In the genomic region with DNA sequence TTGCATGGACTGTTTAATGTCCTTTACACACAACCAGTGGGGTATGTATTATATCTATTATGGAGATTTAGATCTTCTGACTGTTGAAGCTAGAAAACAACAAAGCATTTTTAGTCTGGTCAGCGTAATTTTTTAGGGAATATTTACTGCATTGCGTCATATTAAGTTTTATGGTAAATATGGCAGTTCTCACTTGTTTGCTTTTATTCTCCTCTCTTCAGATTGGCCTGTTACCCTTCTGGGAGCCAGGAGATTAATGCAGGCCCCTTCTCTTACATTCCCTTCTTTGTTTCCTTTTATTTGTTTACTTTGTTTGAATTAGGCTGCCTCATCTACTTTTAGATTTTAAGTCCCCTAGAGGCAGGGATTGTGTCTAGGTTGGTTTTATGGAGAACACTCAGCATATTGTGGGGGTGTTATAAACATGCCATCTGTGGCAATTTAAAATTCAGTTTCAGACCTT, we compare ENCODE assay signal across 20 cellular contexts. TPM values are rescaled to one million over a fixed set of nuclear protein-coding genes. Genes with fewer than 3 reads are reported as not detected.
DNase-seq lines count a peak whose midpoint lies in the region; ATAC-seq, FAIRE-seq and TF ChIP-seq lines count a peak whose summit lies in the region.
"Had no signal": no experiment of that assay in that cellular context is flagged by ENCODE, and none has a peak within 500 bp of the region (broad histone marks: within the 10 kb centered on the region; RNA-seq: fewer than 3 reads in every experiment).

No MANE protein-coding gene starts in this region.

- H3K9me3 ChIP-seq in HUES64 (ENCODE audit: insufficient read depth, low read depth, low read length) (no peaks in the 10 kb centered on the region), K562 (replicated peaks; ENCODE audit: control insufficient read depth, insufficient read depth, low read depth, low read length) (no peaks in the 10 kb centered on the region), T-helper 17 cell (ENCODE audit: control insufficient read depth, low read length, poor library complexity, severe bottlenecking) (no peaks in the 10 kb centered on the region)
- H3K9me3 ChIP-seq: upper lobe of right lung had no signal

- H3K9me1 ChIP-seq in K562 (ENCODE audit: control insufficient read depth, insufficient read depth, low read length) = no peaks in the 10 kb centered on the region

- TF ChIP-seq CTCF in GM23338 (conservative IDR thresholded peaks at IDR 0.05; ENCODE audit: low read depth in 2 of 2) (no peak), K562 (IDR thresholded peaks at IDR 0.05 in 2 of 3, conservative IDR thresholded peaks at IDR 0.05 in 1 of 3; ENCODE audit: insufficient read depth in 2 of 3, low read depth in 1 of 3, low read length in 3 of 3) (no peak)

- H3K27me3 Mint-ChIP-seq in GM23338 (ENCODE audit: insufficient read depth, low read depth, poor library complexity) = no peaks in the 10 kb centered on the region
- no peaks in the 10 kb centered on the region for H3K27me3 Mint-ChIP-seq in naive B cell
- no peaks in the 10 kb centered on the region for H3K27me3 Mint-ChIP-seq in T-helper 17 cell
- H3K27me3 Mint-ChIP-seq: activated CD8-positive, alpha-beta memory T cell treated with anti-CD3 and anti-CD28 coated beads, Interleukin-2, amount 10 ng/mL, durations not matched to agents 7 days and 5 days; activated naive CD8-positive, alpha-beta T cell; activated T-helper 17 cell treated with anti-CD3 and anti-CD28 coated beads, Interleukin-2, amount 50 U/mL, for 72 hours had no signal

- peak; percentile 21 for DNase-seq in GM23338 (ENCODE audit: low spot score)
- DNase-seq in K562 (ENCODE audit: extremely low read depth in 1 of 4, low spot score in 3 of 4) = no peak
- DNase-seq in naive B cell = no peak
- no peak for DNase-seq in GF-D8 (lab: John Stamatoyannopoulos, UW)
- DNase-seq in T-helper 17 cell = no peak
- DNase-seq in NCI-H1105 treated with DMSO at 0.1 percent for 48 hours (lab: John Stamatoyannopoulos, UW) = no peak
- DNase-seq: activated CD4-positive, alpha-beta T cell treated with anti-CD3 and anti-CD28 coated beads for 48 hours; activated CD8-positive, alpha-beta memory T cell treated with anti-CD3 and anti-CD28 coated beads, Interleukin-2, amount 10 ng/mL, durations not matched to agents 7 days and 5 days; effector memory CD4-positive, alpha-beta T cell; left ventricle myocardium superior; NCI-H1436 treated with DMSO at 0.1 percent for 48 hours; NCI-H2227 treated with DMSO at 0.1 percent for 48 hours; occipital lobe; stimulated activated CD4-positive, alpha-beta T cell treated with anti-CD3 and anti-CD28 coated beads, Interleukin-4, amount 100 ng/mL, for 4 hours; upper lobe of right lung had no signal

- no peak for TF ChIP-seq POLR2A in K562 (conservative IDR thresholded peaks at IDR 0.05)

- H3K4me3 ChIP-seq in GM23338 (0 out of 2 replicates have a peak overlapping the region, but pooled peaks have one; percentile 14), HUES64 (ENCODE audit: low read length) (no peak overlapping the region), K562 (no peak overlapping the region)
- H3K4me3 ChIP-seq: upper lobe of right lung had no signal

- BruUV-seq in K562 (replicated peaks; lab: Mats Ljungman, UMichigan) = no TSS peak

- H2AFZ ChIP-seq in GM23338 = no peak overlapping the region
- no peak overlapping the region for H2AFZ ChIP-seq in K562 (ENCODE audit: low read depth, low read length)

- in situ Hi-C loops in K562 (cut with MboI) = no loop called here

- no peak for TF ChIP-seq RAD21 in K562 (CRISPR knock-in tag; conservative IDR thresholded peaks at IDR 0.05 in 1 of 2, IDR thresholded peaks at IDR 0.05 in 1 of 2)

- POLR2A ChIA-PET in K562 (lab: Yijun Ruan, JAX) = interaction anchor here (0.9 to 2.0 kb wide), 3 partner anchors 10 to 13 kb away, joined by 3 to 9 read pairs (median 4); a partner anchor contains a TSS

- H3K4me1 ChIP-seq in GM23338 (ENCODE audit: insufficient read depth) (peaks cover 31% of the 10 kb centered on the region), HUES64 (ENCODE audit: insufficient read depth, low read length) (peaks cover 23% of the 10 kb centered on the region), K562 (replicated peaks in 1 of 2; ENCODE audit: control insufficient read depth in 2 of 2, insufficient read depth in 2 of 2, low read length in 2 of 2) (peaks cover 0 to 5% of the 10 kb centered on the region in 2 experiments; a peak in 2 of 5 replicates)
- H3K4me1 ChIP-seq: upper lobe of right lung had no signal

- H3K27me3 ChIP-seq in GM23338 (ENCODE audit: insufficient read depth) (no peaks in the 10 kb centered on the region), HUES64 (ENCODE audit: insufficient read depth, low read length) (no peaks in the 10 kb centered on the region), K562 (ENCODE audit: control insufficient read depth in 2 of 2, insufficient read depth in 2 of 2, low read length in 2 of 2) (no peaks in the 10 kb centered on the region)
- H3K27me3 ChIP-seq: upper lobe of right lung had no signal

- no peaks in the 10 kb centered on the region for H3K36me3 ChIP-seq in GM23338 (ENCODE audit: insufficient read depth)
- H3K36me3 ChIP-seq in HUES64 (ENCODE audit: insufficient read depth, low read length) = no peaks in the 10 kb centered on the region; the same call in 1 of the 2 replicates
- H3K36me3 ChIP-seq in K562 (ENCODE audit: control insufficient read depth, insufficient read depth, low read length) = no peaks in the 10 kb centered on the region; the same call in 2 of the 3 replicates
- H3K36me3 ChIP-seq: upper lobe of right lung had no signal

- no peaks in the 10 kb centered on the region for H3K9me3 Mint-ChIP-seq in GM23338
- H3K9me3 Mint-ChIP-seq in naive B cell = no peaks in the 10 kb centered on the region
- H3K9me3 Mint-ChIP-seq: activated T-helper 17 cell treated with anti-CD3 and anti-CD28 coated beads, Interleukin-2, amount 50 U/mL, for 72 hours had no signal

- H3F3A ChIP-seq in GM23338 (replicated peaks; ENCODE audit: low read depth) = no peaks in the 10 kb centered on the region

- intact Hi-C loops in K562 (cut with micrococcal nuclease) = no loop called here

- peak overlapping the region; percentile 2; the same call in 1 of the 3 replicates for H3K4me3 Mint-ChIP-seq in GM23338
- peak overlapping the region in 2 of 8 donors; percentile 17 to 58 for H3K4me3 Mint-ChIP-seq in naive B cell
- H3K4me3 Mint-ChIP-seq in T-helper 17 cell = no peak overlapping the region
- H3K4me3 Mint-ChIP-seq: activated CD8-positive, alpha-beta memory T cell treated with anti-CD3 and anti-CD28 coated beads, Interleukin-2, amount 10 ng/mL, durations not matched to agents 7 days and 5 days; activated naive CD8-positive, alpha-beta T cell; activated T-helper 17 cell treated with anti-CD3 and anti-CD28 coated beads, Interleukin-2, amount 50 U/mL, for 72 hours had no signal

- CTCF ChIA-PET in K562 (lab: Yijun Ruan, JAX; ENCODE audit: low intra/inter-chr PET ratio) = no interaction called here

- H3K9me2 ChIP-seq in GM23338 (ENCODE audit: insufficient read depth) = no peaks in the 10 kb centered on the region

- H4K20me1 ChIP-seq in GM23338 (replicated peaks; ENCODE audit: insufficient read depth) = peaks cover 2% of the 10 kb centered on the region; the same call in 1 of the 2 replicates
- no peaks in the 10 kb centered on the region for H4K20me1 ChIP-seq in K562 (replicated peaks; ENCODE audit: control insufficient read depth, insufficient read depth, low read length)

- H3K4me1 Mint-ChIP-seq in GM23338 = peaks cover 33% of the 10 kb centered on the region
- H3K4me1 Mint-ChIP-seq in naive B cell = peaks cover 56 to 72% (median 61%) of the 10 kb centered on the region in 3 donors
- peaks cover 32% of the 10 kb centered on the region for H3K4me1 Mint-ChIP-seq in T-helper 17 cell
- H3K4me1 Mint-ChIP-seq: activated CD8-positive, alpha-beta memory T cell treated with anti-CD3 and anti-CD28 coated beads, Interleukin-2, amount 10 ng/mL, durations not matched to agents 7 days and 5 days had no signal

- TF ChIP-seq EP300 in K562 (IDR thresholded peaks at IDR 0.05; ENCODE audit: low read length) = no peak

- 0 out of 3 replicates have a peak, but pooled peaks have one; percentile 31 for ATAC-seq in GM23338
- no peak for ATAC-seq in K562
- ATAC-seq in naive B cell (ENCODE audit: low read depth in 2 of 2) = no peak
- no peak for ATAC-seq in T-helper 17 cell
- ATAC-seq: activated CD8-positive, alpha-beta memory T cell treated with anti-CD3 and anti-CD28 coated beads, Interleukin-2, amount 10 ng/mL, durations not matched to agents 7 days and 5 days; activated T-helper 17 cell treated with anti-CD3 and anti-CD28 coated beads, Interleukin-2, amount 50 U/mL, for 72 hours; HCT116; left ventricle myocardium superior; upper lobe of right lung had no signal

- H3K36me3 Mint-ChIP-seq in GM23338 (ENCODE audit: low read depth) (peaks cover 5% of the 10 kb centered on the region; the same call in 1 of the 3 replicates), naive B cell (peaks cover 0 to 6% of the 10 kb centered on the region in 2 donors), T-helper 17 cell (ENCODE audit: low read depth) (peaks cover 5% of the 10 kb centered on the region)

- H3K9ac ChIP-seq in HUES64 (ENCODE audit: low read depth, low read length) (no peak overlapping the region), K562 (ENCODE audit: insufficient read depth in 1 of 2, low read depth in 2 of 2, low read length in 2 of 2) (no peak overlapping the region)

- H3K4me2 ChIP-seq in GM23338 = peak overlapping the region; percentile 56
- H3K4me2 ChIP-seq in K562 (ENCODE audit: insufficient read depth, low read length) = no peak overlapping the region

- peaks cover 87% of the 10 kb centered on the region for H3K79me2 ChIP-seq in GM23338 (replicated peaks; ENCODE audit: insufficient read depth)
- H3K79me2 ChIP-seq in K562 (ENCODE audit: control insufficient read depth, insufficient read depth, low read length) = peaks cover 26% of the 10 kb centered on the region

- FAIRE-seq in K562 (lab: Jason Lieb, UNC) = no peak
- FAIRE-seq: GM18507 had no signal

- 100% methylated on average over 2 of the region's 2 CpGs for WGBS in HUES64
- 88% methylated on average over 2 of the region's 2 CpGs for WGBS in K562 (ENCODE audit: insufficient coverage, low coverage, missing lambda C conversion rate)

- H3K27ac ChIP-seq in GM23338 (ENCODE audit: low read depth) (peak overlapping the region; percentile 35; the same call in 1 of the 2 replicates), HUES64 (ENCODE audit: low read depth, low read length) (peak overlapping the region; percentile 48; the same call in 1 of the 2 replicates), K562 (ENCODE audit: extremely low read depth, low read depth, low read length) (no peak overlapping the region)
- H3K27ac ChIP-seq: upper lobe of right lung had no signal

- H3K27ac Mint-ChIP-seq in GM23338 (peak overlapping the region; percentile 84), naive B cell (peak overlapping the region; percentile 10 to 95 (median 82)), T-helper 17 cell (no peak overlapping the region)
- H3K27ac Mint-ChIP-seq: activated CD8-positive, alpha-beta memory T cell treated with anti-CD3 and anti-CD28 coated beads, Interleukin-2, amount 10 ng/mL, durations not matched to agents 7 days and 5 days; activated naive CD8-positive, alpha-beta T cell; activated T-helper 17 cell treated with anti-CD3 and anti-CD28 coated beads, Interleukin-2, amount 50 U/mL, for 72 hours had no signal

RNA-seq across cellular contexts. Expression of a gene that starts 13.8 kb away (rescaled TPM):
- total RNA-seq in GM23338 (2014; rRNA removed; shearing (Covaris generic)) = 39.5 and 43.3 TPM in 2 replicates
- polyA plus RNA-seq in GM23338 (2016; fragmentation: Nextera tagmentation; extraction: Ambion mirVana) (55.5 and 64.9 TPM in 2 replicates), K562 (2011; rRNA removed) (18.9 and 24.4 TPM in 2 replicates), K562 (2014; fragmentation: Illumina TruSeq; extraction: Trizol) (9.9 and 13.5 TPM in 2 replicates), K562 (2014; fragmentation: Nextera tagmentation; extraction: Ambion mirVana) (1 to 10 TPM; 4.1 to 6.4 TPM), K562 (2014; rRNA removed) (7.9 and 9.0 TPM in 2 replicates), naive B cell (ENCODE audit: low read depth in 6 of 6) (10 to 100 TPM; 29.5 to 44.0 (median 35.4) TPM)
- polyA plus RNA-seq in HUES64 (2013, experiment 1 of 2) = 31.0 TPM
- polyA plus RNA-seq in HUES64 (2013, experiment 2 of 2) = 34.7 TPM
- 4.9 and 17.0 TPM in 2 replicates for total RNA-seq in K562 (2011; cell fraction: chromatin; rRNA removed; ENCODE audit: low replicate concordance)
- 2.5 and 3.4 TPM in 2 replicates for total RNA-seq in K562 (2011; cell fraction: nucleolus; rRNA removed)
- total RNA-seq in K562 (2011; cell fraction: nucleoplasm; rRNA removed) = 7.3 and 15.3 TPM in 2 replicates
- total RNA-seq in K562 (2014; rRNA removed) (5.3 and 6.2 TPM in 2 replicates), K562 (2014; rRNA removed; fragmentation: Illumina TruSeq; extraction: Trizol) (15.8 and 18.3 TPM in 2 replicates), K562 (2015; rRNA removed; fragmentation: Illumina TruSeq; extraction: Trizol) (16.6 and 17.8 TPM in 2 replicates), K562 (2021) (12.3 and 13.8 TPM in 2 replicates), T-helper 17 cell (10 to 100 TPM; 10.5 to 14.6 TPM)
- 6.4 and 9.1 TPM in 2 replicates for polyA plus RNA-seq in K562 (2011; cell fraction: cytosol; rRNA removed)
- polyA plus RNA-seq in K562 (2011; cell fraction: nucleus; rRNA removed) = 7.4 and 12.5 TPM in 2 replicates
- polyA plus RNA-seq in K562 (2012) = 11.6 and 12.1 TPM in 2 replicates
- polyA minus RNA-seq in K562 (2011; rRNA and poly(A)+ RNA removed) = 9.0 and 9.5 TPM in 2 replicates
- polyA minus RNA-seq in K562 (2011; cell fraction: cytosol; rRNA and poly(A)+ RNA removed) = 3.5 and 6.1 TPM in 2 replicates
- 7.7 and 13.2 TPM in 2 replicates for polyA minus RNA-seq in K562 (2011; cell fraction: nucleus; rRNA and poly(A)+ RNA removed)

RNA-seq across cellular contexts. Expression of a gene that starts 36.6 kb away (rescaled TPM):
- 47.7 and 54.2 TPM in 2 replicates for total RNA-seq in GM23338 (2014; rRNA removed; shearing (Covaris generic))
- polyA plus RNA-seq in GM23338 (2016; fragmentation: Nextera tagmentation; extraction: Ambion mirVana) (139 and 156 TPM in 2 replicates), K562 (2011; rRNA removed) (53.7 and 74.3 TPM in 2 replicates), K562 (2014; fragmentation: Illumina TruSeq; extraction: Trizol) (139 and 142 TPM in 2 replicates), K562 (2014; fragmentation: Nextera tagmentation; extraction: Ambion mirVana) (100 to 1,000 TPM; 175 to 227 TPM), K562 (2014; rRNA removed) (100 and 105 TPM in 2 replicates), naive B cell (ENCODE audit: low read depth in 6 of 6) (10 to 100 TPM; 54.7 to 67.5 (median 61.7) TPM)
- 60.9 TPM for polyA plus RNA-seq in HUES64 (2013, experiment 1 of 2)
- polyA plus RNA-seq in HUES64 (2013, experiment 2 of 2) = 61.0 TPM
- total RNA-seq in K562 (2011; cell fraction: chromatin; rRNA removed; ENCODE audit: low replicate concordance) = 18.0 and 30.5 TPM in 2 replicates
- 27.0 and 32.6 TPM in 2 replicates for total RNA-seq in K562 (2011; cell fraction: nucleolus; rRNA removed)
- 20.5 and 25.3 TPM in 2 replicates for total RNA-seq in K562 (2011; cell fraction: nucleoplasm; rRNA removed)
- total RNA-seq in K562 (2014; rRNA removed) (130 and 174 TPM in 2 replicates), K562 (2014; rRNA removed; fragmentation: Illumina TruSeq; extraction: Trizol) (170 and 211 TPM in 2 replicates), K562 (2015; rRNA removed; fragmentation: Illumina TruSeq; extraction: Trizol) (153 and 155 TPM in 2 replicates), K562 (2021) (161 and 163 TPM in 2 replicates), T-helper 17 cell (10 to 100 TPM; 33.9 to 40.2 TPM)
- 42.4 and 46.0 TPM in 2 replicates for polyA plus RNA-seq in K562 (2011; cell fraction: cytosol; rRNA removed)
- 27.2 and 35.3 TPM in 2 replicates for polyA plus RNA-seq in K562 (2011; cell fraction: nucleus; rRNA removed)
- polyA plus RNA-seq in K562 (2012) = 78.0 and 146 TPM in 2 replicates
- polyA minus RNA-seq in K562 (2011; rRNA and poly(A)+ RNA removed) = 33.7 and 48.0 TPM in 2 replicates
- 38.7 and 46.1 TPM in 2 replicates for polyA minus RNA-seq in K562 (2011; cell fraction: cytosol; rRNA and poly(A)+ RNA removed)
- 24.5 and 33.1 TPM in 2 replicates for polyA minus RNA-seq in K562 (2011; cell fraction: nucleus; rRNA and poly(A)+ RNA removed)
